19 cellular contexts compared by ENCODE assay signal in genomic region chr2:695111-695510, GRCh38. TPM values are rescaled to one million over a fixed set of nuclear protein-coding genes. Genes with fewer than 3 reads are reported as not detected.
DNase-seq lines count a peak whose midpoint lies in the region; ATAC-seq and TF ChIP-seq lines count a peak whose summit lies in the region.
"Had no signal": no experiment of that assay in that cellular context is flagged by ENCODE, and none has a peak within 500 bp of the region (broad histone marks: within the 10 kb centered on the region; RNA-seq: fewer than 3 reads in every experiment).

No MANE protein-coding gene starts in this region.

- H3K4me2 ChIP-seq in GM23338 = no peak overlapping the region
- H3K4me2 ChIP-seq: A549 had no signal

- ATAC-seq in GM23338 (no peak), sciatic nerve (peak; percentile 23)
- ATAC-seq in effector memory CD8-positive, alpha-beta T cell (replicated peaks) = no peak
- ATAC-seq: A549, heart right ventricle, natural killer cell, psoas muscle, SK-N-SH treated with all-trans-retinoic acid at 6 μM for 48 hours had no signal

- no peaks in the 10 kb centered on the region for H3F3A ChIP-seq in GM23338 (replicated peaks; ENCODE audit: low read depth)

- H4K20me1 ChIP-seq in GM23338 (replicated peaks; ENCODE audit: insufficient read depth) = no peaks in the 10 kb centered on the region

- H3K4me1 Mint-ChIP-seq in GM23338 = no peaks in the 10 kb centered on the region
- peaks cover 11% of the 10 kb centered on the region for H3K4me1 Mint-ChIP-seq in activated T-cell treated with anti-CD3 and anti-CD28 coated beads, Interleukin-2, amount 50 U/mL, for 24 hours (ENCODE audit: low read depth)
- H3K4me1 Mint-ChIP-seq in effector memory CD8-positive, alpha-beta T cell (ENCODE audit: low read depth in 2 of 2) = no peaks in the 10 kb centered on the region
- H3K4me1 Mint-ChIP-seq: natural killer cell had no signal

- H3K4me3 Mint-ChIP-seq in GM23338 = no peak overlapping the region
- H3K4me3 Mint-ChIP-seq in activated T-cell treated with anti-CD3 and anti-CD28 coated beads, Interleukin-2, amount 50 U/mL, for 24 hours = no peak overlapping the region
- no peak overlapping the region for H3K4me3 Mint-ChIP-seq in effector memory CD8-positive, alpha-beta T cell
- H3K4me3 Mint-ChIP-seq: natural killer cell had no signal

- no peaks in the 10 kb centered on the region for H3K4me1 ChIP-seq in GM23338 (ENCODE audit: insufficient read depth)
- H3K4me1 ChIP-seq: A549, Peyer's patch had no signal

- H3K27me3 ChIP-seq in GM23338 (ENCODE audit: insufficient read depth) = no peaks in the 10 kb centered on the region
- H3K27me3 ChIP-seq: MG63, Peyer's patch had no signal

- H2AFZ ChIP-seq in GM23338 = peak overlapping the region; percentile 7; the same call in 1 of the 2 replicates

- intact Hi-C loops in sciatic nerve (cut with DNase I) = no loop called here

- H3K9me3 Mint-ChIP-seq in GM23338 = no peaks in the 10 kb centered on the region; the same call in 2 of the 3 replicates
- peaks cover 4% of the 10 kb centered on the region for H3K9me3 Mint-ChIP-seq in activated T-cell treated with anti-CD3 and anti-CD28 coated beads, Interleukin-2, amount 50 U/mL, for 24 hours
- H3K9me3 Mint-ChIP-seq in effector memory CD8-positive, alpha-beta T cell = peaks cover 0 to 2% of the 10 kb centered on the region in 2 donors
- H3K9me3 Mint-ChIP-seq: natural killer cell had no signal

- no peaks in the 10 kb centered on the region; the same call in 2 of the 3 replicates for H3K36me3 Mint-ChIP-seq in GM23338 (ENCODE audit: low read depth)
- no peaks in the 10 kb centered on the region for H3K36me3 Mint-ChIP-seq in activated T-cell treated with anti-CD3 and anti-CD28 coated beads, Interleukin-2, amount 50 U/mL, for 24 hours (ENCODE audit: low read depth)
- H3K36me3 Mint-ChIP-seq in effector memory CD8-positive, alpha-beta T cell (ENCODE audit: insufficient read depth) = peaks cover 3% of the 10 kb centered on the region
- H3K36me3 Mint-ChIP-seq: natural killer cell had no signal

- H3K9me2 ChIP-seq in GM23338 (ENCODE audit: insufficient read depth) = no peaks in the 10 kb centered on the region

- H3K27ac ChIP-seq in GM23338 (ENCODE audit: low read depth) (no peak overlapping the region), coronary artery (peak overlapping the region; percentile 42 to 54)
- H3K27ac ChIP-seq: A549, heart right ventricle, Peyer's patch, psoas muscle had no signal

- TF ChIP-seq CTCF in GM23338 (conservative IDR thresholded peaks at IDR 0.05; ENCODE audit: low read depth in 2 of 2) (no peak), coronary artery (IDR thresholded peaks at IDR 0.05) (no peak)

- no peak overlapping the region for H3K27ac Mint-ChIP-seq in GM23338
- H3K27ac Mint-ChIP-seq in activated T-cell treated with anti-CD3 and anti-CD28 coated beads, Interleukin-2, amount 50 U/mL, for 24 hours = no peak overlapping the region
- H3K27ac Mint-ChIP-seq in effector memory CD8-positive, alpha-beta T cell = no peak overlapping the region
- H3K27ac Mint-ChIP-seq: natural killer cell had no signal

- H3K27me3 Mint-ChIP-seq in GM23338 (ENCODE audit: insufficient read depth, low read depth, poor library complexity) = no peaks in the 10 kb centered on the region
- H3K27me3 Mint-ChIP-seq in activated T-cell treated with anti-CD3 and anti-CD28 coated beads, Interleukin-2, amount 50 U/mL, for 24 hours = peaks cover 44% of the 10 kb centered on the region
- H3K27me3 Mint-ChIP-seq in effector memory CD8-positive, alpha-beta T cell = peaks cover 60 to 72% of the 10 kb centered on the region in 2 donors

- DNase-seq in NCI-H1417 (lab: John Stamatoyannopoulos, UW) = peak in 2 of 3 experiments; percentile 30 to 38
- no peak for DNase-seq in NCI-H1417 treated with DMSO at 0.1 percent for 48 hours (lab: John Stamatoyannopoulos, UW)
- no peak for DNase-seq in GM23338 (ENCODE audit: low spot score)
- DNase-seq in coronary artery (ENCODE audit: low spot score) = no peak
- DNase-seq in sciatic nerve (ENCODE audit: low spot score) = no peak
- no peak for DNase-seq in activated T-cell treated with anti-CD3 and anti-CD28 coated beads, Interleukin-2, amount 50 U/mL, for 24 hours
- no peak for DNase-seq in effector memory CD8-positive, alpha-beta T cell
- no peak for DNase-seq in NCI-H1048 (lab: John Stamatoyannopoulos, UW)
- DNase-seq: cerebellar nuclear complex; effector memory CD4-positive, alpha-beta T cell; GOT3; heart right ventricle; MG63; natural killer cell; NCI-H1930; Peyer's patch had no signal

- H3K36me3 ChIP-seq in GM23338 (ENCODE audit: insufficient read depth) = 0 out of 2 replicates have a peak, but pooled peaks cover 4% of the 10 kb centered on the region
- H3K36me3 ChIP-seq: heart right ventricle, MG63, Peyer's patch had no signal

- no peak overlapping the region for H3K4me3 ChIP-seq in GM23338
- H3K4me3 ChIP-seq in coronary artery = no peak overlapping the region
- H3K4me3 ChIP-seq: A549, heart right ventricle, MG63, Peyer's patch, psoas muscle had no signal

- H3K79me2 ChIP-seq in GM23338 (replicated peaks; ENCODE audit: insufficient read depth) = no peaks in the 10 kb centered on the region

TF ChIP-seq in GM23338, 12 proteins besides CTCF, POLR2A, EP300 and RAD21 (continues in another document):
- TF ChIP-seq JUNB (IDR thresholded peaks at IDR 0.05; ENCODE audit: unreplicated experiment) (no peak), ZNF462 (CRISPR knock-in tag; IDR thresholded peaks at IDR 0.05) (no peak), POLR2AphosphoS5 (IDR thresholded peaks at IDR 0.05; ENCODE audit: low read depth) (no peak), ZNF114 (CRISPR knock-in tag; IDR thresholded peaks at IDR 0.05) (no peak)

RNA-seq across cellular contexts. Expression of gene TMEM18, which starts 17.9 kb away (rescaled TPM):
- 15.0 and 18.4 TPM in 2 replicates for total RNA-seq in GM23338 (2014; rRNA removed; shearing (Covaris generic))
- 39.5 and 41.9 TPM in 2 replicates for polyA plus RNA-seq in GM23338 (2016; fragmentation: Nextera tagmentation; extraction: Ambion mirVana)
- 27.0 TPM for total RNA-seq in sciatic nerve

Comparison
In these comparisons a context has a peak if more than half of its experiments do, and no peak if none do; other contexts are left out.
1. DNase-seq: peak in NCI-H1417 (2 of 3); none in NCI-H1417 treated with DMSO at 0.1 percent for 48 hours (single experiment), GM23338 (single experiment), coronary artery (single experiment), sciatic nerve (single experiment), activated T-cell treated with anti-CD3 and anti-CD28 coated beads, Interleukin-2, amount 50 U/mL, for 24 hours (single experiment), effector memory CD8-positive, alpha-beta T cell (0 of 3) and NCI-H1048 (single experiment).